2 cellular contexts compared by ENCODE assay signal in the genomic region with DNA sequence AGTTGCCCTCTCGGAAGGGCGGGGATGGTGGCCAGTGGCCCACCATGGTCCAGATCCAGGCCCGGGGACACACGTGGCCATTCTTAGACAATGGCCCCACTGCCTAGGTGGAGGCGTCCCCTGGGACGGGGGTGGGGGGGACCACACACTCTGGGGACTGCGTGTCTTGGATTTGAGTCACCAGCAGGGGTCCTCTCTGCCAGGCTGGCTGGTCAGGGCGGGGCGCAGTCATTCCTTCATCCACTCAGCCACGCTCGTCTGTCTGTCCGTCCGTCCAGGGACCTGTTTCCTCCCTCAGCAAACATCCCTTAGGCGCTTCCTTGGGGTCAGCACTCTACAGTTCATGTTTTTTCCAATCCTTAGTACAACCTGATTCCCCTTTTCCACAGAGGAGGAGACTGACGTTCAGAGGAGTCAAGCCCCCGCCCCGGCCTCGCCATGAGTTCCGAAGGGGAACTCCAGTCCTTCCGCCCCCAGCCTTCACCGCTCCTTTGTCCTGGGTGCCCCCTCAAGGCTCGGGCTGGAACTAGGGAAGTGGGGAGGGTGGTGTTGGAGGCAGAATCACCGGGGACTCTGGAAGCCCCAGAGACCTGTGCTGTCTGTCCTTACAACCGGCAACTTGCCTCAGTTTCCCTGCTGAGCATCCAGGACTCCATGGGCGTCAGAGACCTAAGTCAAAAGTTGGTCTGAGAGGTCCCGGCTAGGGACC.
TF ChIP-seq lines count a peak whose summit lies in the region.

No MANE protein-coding gene starts in this region.

TF ChIP-seq in A549, 52 proteins besides CTCF, POLR2A, EP300 and RAD21:
- TF ChIP-seq, protein P1, sequence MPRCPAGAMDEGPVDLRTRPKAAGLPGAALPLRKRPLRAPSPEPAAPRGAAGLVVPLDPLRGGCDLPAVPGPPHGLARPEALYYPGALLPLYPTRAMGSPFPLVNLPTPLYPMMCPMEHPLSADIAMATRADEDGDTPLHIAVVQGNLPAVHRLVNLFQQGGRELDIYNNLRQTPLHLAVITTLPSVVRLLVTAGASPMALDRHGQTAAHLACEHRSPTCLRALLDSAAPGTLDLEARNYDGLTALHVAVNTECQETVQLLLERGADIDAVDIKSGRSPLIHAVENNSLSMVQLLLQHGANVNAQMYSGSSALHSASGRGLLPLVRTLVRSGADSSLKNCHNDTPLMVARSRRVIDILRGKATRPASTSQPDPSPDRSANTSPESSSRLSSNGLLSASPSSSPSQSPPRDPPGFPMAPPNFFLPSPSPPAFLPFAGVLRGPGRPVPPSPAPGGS (IDR thresholded peaks at IDR 0.05), result no peak
- TF ChIP-seq ZFP36 (IDR thresholded peaks at IDR 0.05; ENCODE audit: borderline replicate concordance, partially characterized antibody) (no peak), ZC3H11A (IDR thresholded peaks at IDR 0.05) (no peak), GATA3 (IDR thresholded peaks at IDR 0.05; ENCODE audit: borderline replicate concordance) (no peak), ZNF302 (CRISPR knock-in tag; IDR thresholded peaks at IDR 0.05) (no peak), POLR2AphosphoS2 (conservative IDR thresholded peaks at IDR 0.05; ENCODE audit: low read length) (no peak), MYC (IDR thresholded peaks at IDR 0.05; ENCODE audit: borderline replicate concordance, low read length) (no peak), HEYL (CRISPR knock-in tag; IDR thresholded peaks at IDR 0.05) (no peak), HOXB13 (CRISPR knock-in tag; IDR thresholded peaks at IDR 0.05; ENCODE audit: low read depth) (no peak), KDM5A (IDR thresholded peaks at IDR 0.05) (no peak), NPAS2 (CRISPR knock-in tag; IDR thresholded peaks at IDR 0.05; ENCODE audit: borderline replicate concordance) (no peak), EHF (CRISPR knock-in tag; IDR thresholded peaks at IDR 0.05) (no peak), MAFK (IDR thresholded peaks at IDR 0.05; ENCODE audit: partially characterized antibody) (no peak), CHD4 (IDR thresholded peaks at IDR 0.05; ENCODE audit: borderline replicate concordance) (no peak), FOSB (CRISPR knock-in tag; IDR thresholded peaks at IDR 0.05) (no peak)
- TF ChIP-seq, protein P2, sequence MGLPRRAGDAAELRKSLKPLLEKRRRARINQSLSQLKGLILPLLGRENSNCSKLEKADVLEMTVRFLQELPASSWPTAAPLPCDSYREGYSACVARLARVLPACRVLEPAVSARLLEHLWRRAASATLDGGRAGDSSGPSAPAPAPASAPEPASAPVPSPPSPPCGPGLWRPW (IDR thresholded peaks at IDR 0.05), result no peak

TF ChIP-seq in GM23338, 12 proteins besides CTCF, POLR2A, EP300 and RAD21:
- TF ChIP-seq STAT1 (IDR thresholded peaks at IDR 0.05; ENCODE audit: unreplicated experiment), result no peak
- TF ChIP-seq, protein P3, sequence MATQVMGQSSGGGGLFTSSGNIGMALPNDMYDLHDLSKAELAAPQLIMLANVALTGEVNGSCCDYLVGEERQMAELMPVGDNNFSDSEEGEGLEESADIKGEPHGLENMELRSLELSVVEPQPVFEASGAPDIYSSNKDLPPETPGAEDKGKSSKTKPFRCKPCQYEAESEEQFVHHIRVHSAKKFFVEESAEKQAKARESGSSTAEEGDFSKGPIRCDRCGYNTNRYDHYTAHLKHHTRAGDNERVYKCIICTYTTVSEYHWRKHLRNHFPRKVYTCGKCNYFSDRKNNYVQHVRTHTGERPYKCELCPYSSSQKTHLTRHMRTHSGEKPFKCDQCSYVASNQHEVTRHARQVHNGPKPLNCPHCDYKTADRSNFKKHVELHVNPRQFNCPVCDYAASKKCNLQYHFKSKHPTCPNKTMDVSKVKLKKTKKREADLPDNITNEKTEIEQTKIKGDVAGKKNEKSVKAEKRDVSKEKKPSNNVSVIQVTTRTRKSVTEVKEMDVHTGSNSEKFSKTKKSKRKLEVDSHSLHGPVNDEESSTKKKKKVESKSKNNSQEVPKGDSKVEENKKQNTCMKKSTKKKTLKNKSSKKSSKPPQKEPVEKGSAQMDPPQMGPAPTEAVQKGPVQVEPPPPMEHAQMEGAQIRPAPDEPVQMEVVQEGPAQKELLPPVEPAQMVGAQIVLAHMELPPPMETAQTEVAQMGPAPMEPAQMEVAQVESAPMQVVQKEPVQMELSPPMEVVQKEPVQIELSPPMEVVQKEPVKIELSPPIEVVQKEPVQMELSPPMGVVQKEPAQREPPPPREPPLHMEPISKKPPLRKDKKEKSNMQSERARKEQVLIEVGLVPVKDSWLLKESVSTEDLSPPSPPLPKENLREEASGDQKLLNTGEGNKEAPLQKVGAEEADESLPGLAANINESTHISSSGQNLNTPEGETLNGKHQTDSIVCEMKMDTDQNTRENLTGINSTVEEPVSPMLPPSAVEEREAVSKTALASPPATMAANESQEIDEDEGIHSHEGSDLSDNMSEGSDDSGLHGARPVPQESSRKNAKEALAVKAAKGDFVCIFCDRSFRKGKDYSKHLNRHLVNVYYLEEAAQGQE (IDR thresholded peaks at IDR 0.05; ENCODE audit: unreplicated experiment), result no peak
- TF ChIP-seq, protein P4, sequence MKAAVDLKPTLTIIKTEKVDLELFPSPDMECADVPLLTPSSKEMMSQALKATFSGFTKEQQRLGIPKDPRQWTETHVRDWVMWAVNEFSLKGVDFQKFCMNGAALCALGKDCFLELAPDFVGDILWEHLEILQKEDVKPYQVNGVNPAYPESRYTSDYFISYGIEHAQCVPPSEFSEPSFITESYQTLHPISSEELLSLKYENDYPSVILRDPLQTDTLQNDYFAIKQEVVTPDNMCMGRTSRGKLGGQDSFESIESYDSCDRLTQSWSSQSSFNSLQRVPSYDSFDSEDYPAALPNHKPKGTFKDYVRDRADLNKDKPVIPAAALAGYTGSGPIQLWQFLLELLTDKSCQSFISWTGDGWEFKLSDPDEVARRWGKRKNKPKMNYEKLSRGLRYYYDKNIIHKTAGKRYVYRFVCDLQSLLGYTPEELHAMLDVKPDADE (IDR thresholded peaks at IDR 0.05), result no peak
- no peak for TF ChIP-seq EZH2 (IDR thresholded peaks at IDR 0.05; ENCODE audit: low read depth, unreplicated experiment)
- TF ChIP-seq, protein P5, sequence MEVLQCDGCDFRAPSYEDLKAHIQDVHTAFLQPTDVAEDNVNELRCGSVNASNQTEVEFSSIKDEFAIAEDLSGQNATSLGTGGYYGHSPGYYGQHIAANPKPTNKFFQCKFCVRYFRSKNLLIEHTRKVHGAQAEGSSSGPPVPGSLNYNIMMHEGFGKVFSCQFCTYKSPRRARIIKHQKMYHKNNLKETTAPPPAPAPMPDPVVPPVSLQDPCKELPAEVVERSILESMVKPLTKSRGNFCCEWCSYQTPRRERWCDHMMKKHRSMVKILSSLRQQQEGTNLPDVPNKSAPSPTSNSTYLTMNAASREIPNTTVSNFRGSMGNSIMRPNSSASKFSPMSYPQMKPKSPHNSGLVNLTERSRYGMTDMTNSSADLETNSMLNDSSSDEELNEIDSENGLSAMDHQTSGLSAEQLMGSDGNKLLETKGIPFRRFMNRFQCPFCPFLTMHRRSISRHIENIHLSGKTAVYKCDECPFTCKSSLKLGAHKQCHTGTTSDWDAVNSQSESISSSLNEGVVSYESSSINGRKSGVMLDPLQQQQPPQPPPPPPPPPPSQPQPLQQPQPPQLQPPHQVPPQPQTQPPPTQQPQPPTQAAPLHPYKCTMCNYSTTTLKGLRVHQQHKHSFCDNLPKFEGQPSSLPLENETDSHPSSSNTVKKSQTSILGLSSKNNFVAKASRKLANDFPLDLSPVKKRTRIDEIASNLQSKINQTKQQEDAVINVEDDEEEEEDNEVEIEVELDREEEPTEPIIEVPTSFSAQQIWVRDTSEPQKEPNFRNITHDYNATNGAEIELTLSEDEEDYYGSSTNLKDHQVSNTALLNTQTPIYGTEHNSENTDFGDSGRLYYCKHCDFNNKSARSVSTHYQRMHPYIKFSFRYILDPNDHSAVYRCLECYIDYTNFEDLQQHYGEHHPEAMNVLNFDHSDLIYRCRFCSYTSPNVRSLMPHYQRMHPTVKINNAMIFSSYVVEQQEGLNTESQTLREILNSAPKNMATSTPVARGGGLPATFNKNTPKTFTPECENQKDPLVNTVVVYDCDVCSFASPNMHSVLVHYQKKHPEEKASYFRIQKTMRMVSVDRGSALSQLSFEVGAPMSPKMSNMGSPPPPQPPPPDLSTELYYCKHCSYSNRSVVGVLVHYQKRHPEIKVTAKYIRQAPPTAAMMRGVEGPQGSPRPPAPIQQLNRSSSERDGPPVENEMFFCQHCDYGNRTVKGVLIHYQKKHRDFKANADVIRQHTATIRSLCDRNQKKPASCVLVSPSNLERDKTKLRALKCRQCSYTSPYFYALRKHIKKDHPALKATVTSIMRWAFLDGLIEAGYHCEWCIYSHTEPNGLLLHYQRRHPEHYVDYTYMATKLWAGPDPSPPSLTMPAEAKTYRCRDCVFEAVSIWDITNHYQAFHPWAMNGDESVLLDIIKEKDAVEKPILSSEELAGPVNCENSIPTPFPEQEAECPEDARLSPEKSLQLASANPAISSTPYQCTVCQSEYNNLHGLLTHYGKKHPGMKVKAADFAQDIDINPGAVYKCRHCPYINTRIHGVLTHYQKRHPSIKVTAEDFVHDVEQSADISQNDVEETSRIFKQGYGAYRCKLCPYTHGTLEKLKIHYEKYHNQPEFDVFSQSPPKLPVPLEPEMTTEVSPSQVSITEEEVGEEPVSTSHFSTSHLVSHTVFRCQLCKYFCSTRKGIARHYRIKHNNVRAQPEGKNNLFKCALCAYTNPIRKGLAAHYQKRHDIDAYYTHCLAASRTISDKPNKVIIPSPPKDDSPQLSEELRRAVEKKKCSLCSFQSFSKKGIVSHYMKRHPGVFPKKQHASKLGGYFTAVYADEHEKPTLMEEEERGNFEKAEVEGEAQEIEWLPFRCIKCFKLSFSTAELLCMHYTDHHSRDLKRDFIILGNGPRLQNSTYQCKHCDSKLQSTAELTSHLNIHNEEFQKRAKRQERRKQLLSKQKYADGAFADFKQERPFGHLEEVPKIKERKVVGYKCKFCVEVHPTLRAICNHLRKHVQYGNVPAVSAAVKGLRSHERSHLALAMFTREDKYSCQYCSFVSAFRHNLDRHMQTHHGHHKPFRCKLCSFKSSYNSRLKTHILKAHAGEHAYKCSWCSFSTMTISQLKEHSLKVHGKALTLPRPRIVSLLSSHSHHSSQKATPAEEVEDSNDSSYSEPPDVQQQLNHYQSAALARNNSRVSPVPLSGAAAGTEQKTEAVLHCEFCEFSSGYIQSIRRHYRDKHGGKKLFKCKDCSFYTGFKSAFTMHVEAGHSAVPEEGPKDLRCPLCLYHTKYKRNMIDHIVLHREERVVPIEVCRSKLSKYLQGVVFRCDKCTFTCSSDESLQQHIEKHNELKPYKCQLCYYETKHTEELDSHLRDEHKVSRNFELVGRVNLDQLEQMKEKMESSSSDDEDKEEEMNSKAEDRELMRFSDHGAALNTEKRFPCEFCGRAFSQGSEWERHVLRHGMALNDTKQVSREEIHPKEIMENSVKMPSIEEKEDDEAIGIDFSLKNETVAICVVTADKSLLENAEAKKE (CRISPR knock-in tag; IDR thresholded peaks at IDR 0.05), result no peak
- no peak for TF ChIP-seq ZNF331 (CRISPR knock-in tag; IDR thresholded peaks at IDR 0.05; ENCODE audit: low read depth)
- TF ChIP-seq CREB1 (CRISPR knock-in tag; IDR thresholded peaks at IDR 0.05; ENCODE audit: low read depth), result no peak
- no peak for TF ChIP-seq POLR2AphosphoS5 (IDR thresholded peaks at IDR 0.05; ENCODE audit: low read depth)
- TF ChIP-seq NANOG (IDR thresholded peaks at IDR 0.05; ENCODE audit: borderline replicate concordance), result no peak
- no peak for TF ChIP-seq JUNB (IDR thresholded peaks at IDR 0.05; ENCODE audit: unreplicated experiment)
- TF ChIP-seq EZH2phosphoT487 (IDR thresholded peaks at IDR 0.05; ENCODE audit: unreplicated experiment), result no peak
- TF ChIP-seq ZNF114 (CRISPR knock-in tag; IDR thresholded peaks at IDR 0.05), result no peak
